Comparison of ENCODE assay signal across 2 cellular contexts in the genomic region with DNA sequence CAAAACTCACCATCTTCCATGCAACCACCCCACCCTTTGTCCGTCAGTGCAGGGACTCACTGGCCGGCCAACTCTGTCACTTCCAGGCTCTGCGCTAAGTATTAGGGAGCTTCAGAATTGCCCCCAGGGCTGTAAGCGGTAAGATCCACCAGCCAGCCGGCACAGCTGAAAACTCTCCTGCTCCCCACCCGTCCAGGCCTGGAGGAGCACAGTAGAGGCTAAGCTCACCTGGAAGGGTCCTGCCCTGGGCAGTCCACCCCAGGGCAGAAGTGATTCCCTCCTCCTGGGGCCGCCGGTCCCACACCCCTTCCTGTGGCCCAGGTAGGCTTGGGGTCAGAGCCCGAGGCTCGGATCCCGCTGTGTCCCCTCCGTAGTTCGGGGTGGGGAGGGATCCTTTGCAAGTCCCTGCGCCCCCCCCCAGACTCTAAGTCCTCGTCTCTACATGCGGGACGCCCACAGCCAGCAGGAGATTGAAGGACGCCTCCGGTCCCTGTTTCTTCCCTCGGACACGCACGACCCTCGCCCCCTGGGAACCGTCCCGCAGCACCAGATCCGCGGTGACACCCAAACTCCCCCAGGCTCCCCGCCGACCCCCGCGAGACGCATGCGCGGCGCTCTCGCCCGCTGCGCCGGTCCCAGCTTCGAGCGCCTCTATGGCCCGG.
TF ChIP-seq lines count a peak whose summit lies in the region.

No MANE protein-coding gene starts in this region.

TF ChIP-seq in SK-N-SH, 30 proteins besides CTCF, POLR2A, EP300 and RAD21 (continued from another document):
- TF ChIP-seq ZBTB33 (IDR thresholded peaks at IDR 0.05; ENCODE audit: borderline replicate concordance, low read depth) = no peak
- no peak for TF ChIP-seq RCOR1 (IDR thresholded peaks at IDR 0.05; ENCODE audit: low read length)
- TF ChIP-seq NRF1 (IDR thresholded peaks at IDR 0.05; ENCODE audit: low read depth, low read length) = no peak

TF ChIP-seq in SK-N-SH treated with all-trans-retinoic acid at 6 μM for 48 hours, 23 proteins besides CTCF, POLR2A, EP300 and RAD21 (continued from another document):
- TF ChIP-seq ESRRG (CRISPR knock-in tag; IDR thresholded peaks at IDR 0.05) = no peak
- no peak for TF ChIP-seq ZC3H10 (CRISPR knock-in tag; IDR thresholded peaks at IDR 0.05)
- no peak for TF ChIP-seq ZFP30 (CRISPR knock-in tag; IDR thresholded peaks at IDR 0.05)
- no peak for TF ChIP-seq TCF4 (CRISPR knock-in tag; IDR thresholded peaks at IDR 0.05; ENCODE audit: borderline replicate concordance)
- no peak for TF ChIP-seq SNAI2 (CRISPR knock-in tag; IDR thresholded peaks at IDR 0.05)
- TF ChIP-seq POU6F1 (CRISPR knock-in tag; IDR thresholded peaks at IDR 0.05; ENCODE audit: borderline replicate concordance, low read depth) = no peak
- no peak for TF ChIP-seq OSR1 (CRISPR knock-in tag; IDR thresholded peaks at IDR 0.05)
- TF ChIP-seq RARB (CRISPR knock-in tag; IDR thresholded peaks at IDR 0.05) = no peak
- TF ChIP-seq, protein P1, sequence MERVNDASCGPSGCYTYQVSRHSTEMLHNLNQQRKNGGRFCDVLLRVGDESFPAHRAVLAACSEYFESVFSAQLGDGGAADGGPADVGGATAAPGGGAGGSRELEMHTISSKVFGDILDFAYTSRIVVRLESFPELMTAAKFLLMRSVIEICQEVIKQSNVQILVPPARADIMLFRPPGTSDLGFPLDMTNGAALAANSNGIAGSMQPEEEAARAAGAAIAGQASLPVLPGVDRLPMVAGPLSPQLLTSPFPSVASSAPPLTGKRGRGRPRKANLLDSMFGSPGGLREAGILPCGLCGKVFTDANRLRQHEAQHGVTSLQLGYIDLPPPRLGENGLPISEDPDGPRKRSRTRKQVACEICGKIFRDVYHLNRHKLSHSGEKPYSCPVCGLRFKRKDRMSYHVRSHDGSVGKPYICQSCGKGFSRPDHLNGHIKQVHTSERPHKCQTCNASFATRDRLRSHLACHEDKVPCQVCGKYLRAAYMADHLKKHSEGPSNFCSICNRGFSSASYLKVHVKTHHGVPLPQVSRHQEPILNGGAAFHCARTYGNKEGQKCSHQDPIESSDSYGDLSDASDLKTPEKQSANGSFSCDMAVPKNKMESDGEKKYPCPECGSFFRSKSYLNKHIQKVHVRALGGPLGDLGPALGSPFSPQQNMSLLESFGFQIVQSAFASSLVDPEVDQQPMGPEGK (CRISPR knock-in tag; IDR thresholded peaks at IDR 0.05; ENCODE audit: borderline replicate concordance) = no peak
- TF ChIP-seq, protein P2, sequence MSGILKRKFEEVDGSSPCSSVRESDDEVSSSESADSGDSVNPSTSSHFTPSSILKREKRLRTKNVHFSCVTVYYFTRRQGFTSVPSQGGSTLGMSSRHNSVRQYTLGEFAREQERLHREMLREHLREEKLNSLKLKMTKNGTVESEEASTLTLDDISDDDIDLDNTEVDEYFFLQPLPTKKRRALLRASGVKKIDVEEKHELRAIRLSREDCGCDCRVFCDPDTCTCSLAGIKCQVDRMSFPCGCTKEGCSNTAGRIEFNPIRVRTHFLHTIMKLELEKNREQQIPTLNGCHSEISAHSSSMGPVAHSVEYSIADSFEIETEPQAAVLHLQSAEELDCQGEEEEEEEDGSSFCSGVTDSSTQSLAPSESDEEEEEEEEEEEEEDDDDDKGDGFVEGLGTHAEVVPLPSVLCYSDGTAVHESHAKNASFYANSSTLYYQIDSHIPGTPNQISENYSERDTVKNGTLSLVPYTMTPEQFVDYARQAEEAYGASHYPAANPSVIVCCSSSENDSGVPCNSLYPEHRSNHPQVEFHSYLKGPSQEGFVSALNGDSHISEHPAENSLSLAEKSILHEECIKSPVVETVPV (CRISPR knock-in tag; IDR thresholded peaks at IDR 0.05) = no peak
